In genomic region chr1:197776348-197777082, GRCh38 we compare ENCODE assay signal across 8 cellular contexts. TPM values are rescaled to one million over a fixed set of nuclear protein-coding genes. Genes with fewer than 3 reads are reported as not detected.
DNase-seq lines count a peak whose midpoint lies in the region; ATAC-seq and TF ChIP-seq lines count a peak whose summit lies in the region.

No MANE protein-coding gene starts in this region.

- TF ChIP-seq CTCF in C4-2B (conservative IDR thresholded peaks at IDR 0.05): no peak

- peak overlapping the region; percentile 92 to 100 (median 96) for H3K27ac Mint-ChIP-seq in immature natural killer cell

- ATAC-seq in GM19463 (IDR thresholded peaks at IDR 0.05; ENCODE audit: unreplicated experiment): peak; percentile 27
- peak; percentile 73 to 74 for ATAC-seq in activated T-cell treated with anti-CD3 and anti-CD28 coated beads, Interleukin-2, amount 50 U/mL, for 4 hours
- ATAC-seq in stimulated activated naive CD8-positive, alpha-beta T cell treated with anti-CD3 and anti-CD28 coated beads, Interleukin-15, Interleukin-2, amounts not matched to agents 100 U/mL and 50 U/mL, for 24 hours: peak; percentile 73

- no peaks in the 10 kb centered on the region for H3K36me3 Mint-ChIP-seq in activated T-cell treated with anti-CD3 and anti-CD28 coated beads, Interleukin-2, amount 50 U/mL, for 4 hours (ENCODE audit: insufficient read depth)
- H3K36me3 Mint-ChIP-seq in immature natural killer cell: no peaks in the 10 kb centered on the region

- H3K4me3 Mint-ChIP-seq in activated T-cell treated with anti-CD3 and anti-CD28 coated beads, Interleukin-2, amount 50 U/mL, for 4 hours: peak overlapping the region; percentile 79
- H3K4me3 Mint-ChIP-seq in immature natural killer cell: peak overlapping the region; percentile 81 to 91 (median 86)

- peak overlapping the region; percentile 88; the same call in 1 of the 2 replicates for H3K27ac ChIP-seq in C4-2B

- peaks cover 68% of the 10 kb centered on the region for H3K4me1 Mint-ChIP-seq in activated T-cell treated with anti-CD3 and anti-CD28 coated beads, Interleukin-2, amount 50 U/mL, for 4 hours (ENCODE audit: low read depth)
- peaks cover 59 to 72% of the 10 kb centered on the region in 2 donors for H3K4me1 Mint-ChIP-seq in immature natural killer cell

- no peaks in the 10 kb centered on the region for H3K27me3 Mint-ChIP-seq in activated T-cell treated with anti-CD3 and anti-CD28 coated beads, Interleukin-2, amount 50 U/mL, for 4 hours (ENCODE audit: low read depth)
- H3K27me3 Mint-ChIP-seq in immature natural killer cell (ENCODE audit: low read depth in 3 of 3): peaks cover 0 to 9% (median 3%) of the 10 kb centered on the region in 3 donors

- H3K4me3 ChIP-seq in Jurkat, Clone E6-1 (ENCODE audit: low read length): no peak overlapping the region

- DNase-seq in Jurkat, Clone E6-1 (ENCODE audit: low read depth, low spot score): peak; percentile 50
- no peak for DNase-seq in activated T-cell treated with anti-CD3 and anti-CD28 coated beads, Interleukin-2, amount 50 U/mL, for 4 hours
- DNase-seq in immature natural killer cell (peak; percentile 42 to 47 (median 44)), HuH-7.5 (ENCODE audit: low spot score) (no peak)
- DNase-seq in stimulated activated naive CD8-positive, alpha-beta T cell treated with anti-CD3 and anti-CD28 coated beads, Interleukin-15, Interleukin-2, amounts not matched to agents 100 U/mL and 50 U/mL, for 24 hours: peak; percentile 30
- DNase-seq in NK-92 treated with Interleukin-12 subunit alpha and Interleukin-12 subunit beta, amount 100 ng/mL, for 24 hours (lab: John Stamatoyannopoulos, UW): no peak

- no peaks in the 10 kb centered on the region for H3K9me3 Mint-ChIP-seq in activated T-cell treated with anti-CD3 and anti-CD28 coated beads, Interleukin-2, amount 50 U/mL, for 4 hours
- H3K9me3 Mint-ChIP-seq in immature natural killer cell: no peaks in the 10 kb centered on the region

RNA-seq across cellular contexts. Expression of gene DENND1B, which starts 1.2 kb away (rescaled TPM):
- polyA plus RNA-seq in Jurkat, Clone E6-1 (2012; ENCODE audit: insufficient read depth, insufficient read length): 14.9 TPM
- 1 to 10 TPM; 7.7 to 9.0 (median 9.0) TPM for total RNA-seq in activated T-cell treated with anti-CD3 and anti-CD28 coated beads, Interleukin-2, amount 50 U/mL, for 4 hours
- 10 to 100 TPM; 15.6 to 19.2 (median 18.5) TPM for polyA plus RNA-seq in immature natural killer cell

Comparison
In these comparisons a context has a peak if more than half of its experiments do, and no peak if none do; other contexts are left out.
1. DNase-seq: peak in Jurkat, Clone E6-1 (single experiment), immature natural killer cell (3 of 3) and stimulated activated naive CD8-positive, alpha-beta T cell treated with anti-CD3 and anti-CD28 coated beads, Interleukin-15, Interleukin-2, amounts not matched to agents 100 U/mL and 50 U/mL, for 24 hours (single experiment); none in activated T-cell treated with anti-CD3 and anti-CD28 coated beads, Interleukin-2, amount 50 U/mL, for 4 hours (single experiment), NK-92 treated with Interleukin-12 subunit alpha and Interleukin-12 subunit beta, amount 100 ng/mL, for 24 hours (single experiment) and HuH-7.5 (single experiment).
2. Peak in every context shown above with its lines, with median percentiles within 50 percentile points of each other: ATAC-seq.